In the genomic region with DNA sequence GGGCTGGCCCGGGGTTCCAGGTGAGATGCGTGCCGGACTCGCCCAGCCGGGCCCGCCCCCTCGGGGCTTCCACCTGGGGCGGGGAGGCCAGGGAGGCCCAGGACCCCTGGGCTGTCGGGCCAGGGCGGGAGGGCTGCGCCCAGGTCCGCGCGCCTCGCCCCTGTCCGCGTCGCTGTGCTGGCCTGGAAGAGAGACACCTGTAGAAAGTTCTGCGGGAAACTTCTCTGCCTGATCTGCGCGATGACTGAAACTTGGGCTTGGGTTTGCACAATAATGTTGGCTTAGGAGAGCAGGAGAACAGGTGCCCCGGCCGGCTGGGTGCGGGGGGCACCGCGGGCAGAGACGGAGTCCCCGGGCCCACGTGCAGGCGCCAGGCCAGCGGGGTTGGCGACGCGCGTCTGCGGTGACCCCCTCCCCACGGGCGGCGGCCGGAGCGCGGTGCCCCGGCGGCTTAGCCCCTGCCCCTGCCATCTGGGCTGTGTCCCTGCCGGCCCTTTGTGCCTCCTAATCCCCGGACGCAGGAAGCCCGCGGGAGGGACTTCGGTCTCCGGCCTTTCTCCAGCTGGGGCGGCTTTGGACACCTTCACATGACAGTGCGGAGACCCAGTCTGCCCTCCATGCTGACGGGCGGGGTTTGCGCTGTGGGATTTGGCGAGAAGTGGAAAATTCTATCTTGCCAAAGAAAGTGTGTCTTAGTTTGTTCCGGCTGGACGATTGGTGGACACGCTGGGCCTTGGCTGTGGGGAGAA, we compare ENCODE assay signal across 8 cellular contexts. TPM values are rescaled to one million over a fixed set of nuclear protein-coding genes. Genes with fewer than 3 reads are reported as not detected.
DNase-seq lines count a peak whose midpoint lies in the region; ATAC-seq and TF ChIP-seq lines count a peak whose summit lies in the region.

No MANE protein-coding gene starts in this region.

- intact Hi-C loops in heart left ventricle (cut with DNase I): loop anchor here in 6 of 10 donors (2.0 to 10.0 kb wide), 5 partner anchors 59 to 201 kb away; partner anchors contain the start of gene MYO15B (in 2 of the 6)
- intact Hi-C loops in Right ventricle myocardium superior (cut with DNase I): loop anchor here (10.0 kb wide), 1 partner anchor 201 kb away; no protein-coding TSS in a partner anchor
- intact Hi-C loops in esophagus muscularis mucosa (cut with DNase I): no loop called here

- ATAC-seq in heart left ventricle (peak in 1 of 4 donors; percentile 5), Right ventricle myocardium superior (ENCODE audit: poor library complexity) (no peak)

- H3K36me3 Mint-ChIP-seq in progenitor cell of endocrine pancreas (ENCODE audit: insufficient read depth): peaks cover 7% of the 10 kb centered on the region

- TF ChIP-seq POLR2A in heart left ventricle (IDR thresholded peaks at IDR 0.05) (no peak), Peyer's patch (IDR thresholded peaks at IDR 0.05) (no peak), esophagus muscularis mucosa (IDR thresholded peaks at IDR 0.05; ENCODE audit: low read depth) (no peak)

- H3K4me3 Mint-ChIP-seq in progenitor cell of endocrine pancreas (ENCODE audit: low read depth): peak overlapping the region; percentile 91

- H3K9me3 Mint-ChIP-seq in progenitor cell of endocrine pancreas (ENCODE audit: low read depth): no peaks in the 10 kb centered on the region

- peaks cover 0 to 13% (median 0%) of the 10 kb centered on the region in 9 donors for H3K36me3 ChIP-seq in heart left ventricle
- peaks cover 0 to 20% (median 0%) of the 10 kb centered on the region in 3 donors for H3K36me3 ChIP-seq in Peyer's patch
- H3K36me3 ChIP-seq in esophagus muscularis mucosa: peaks cover 0 to 19% (median 12%) of the 10 kb centered on the region in 4 donors

- TF ChIP-seq CTCF in heart left ventricle (IDR thresholded peaks at IDR 0.05) (no peak), Peyer's patch (IDR thresholded peaks at IDR 0.05) (no peak), esophagus muscularis mucosa (IDR thresholded peaks at IDR 0.05) (no peak), progenitor cell of endocrine pancreas (IDR thresholded peaks at IDR 0.05; ENCODE audit: unreplicated experiment) (no peak)

- H3K27ac ChIP-seq in heart left ventricle (peak overlapping the region in 6 of 12 donors; percentile 27 to 78 (median 71)), Peyer's patch (peak overlapping the region; percentile 85 to 98 (median 91)), esophagus muscularis mucosa (replicated peaks in 1 of 4) (peak overlapping the region in 3 of 4 donors; percentile 62 to 75 (median 66))

- H3K4me1 Mint-ChIP-seq in progenitor cell of endocrine pancreas (ENCODE audit: low read depth): peaks cover 24% of the 10 kb centered on the region

- H3K4me1 ChIP-seq in heart left ventricle (peaks cover 0 to 22% (median 12%) of the 10 kb centered on the region in 12 donors), Peyer's patch (peaks cover 0 to 35% (median 8%) of the 10 kb centered on the region in 4 donors), esophagus muscularis mucosa (peaks cover 17 to 29% (median 23%) of the 10 kb centered on the region in 4 donors)

- WGBS in heart left ventricle, 4 donors: 5 to 20% (median 10%) methylated on average over 19 to 60 of the region's 60 CpGs
- WGBS in esophagus muscularis mucosa: 3% methylated on average over 36 of the region's 60 CpGs

- no peaks in the 10 kb centered on the region for H3K27me3 Mint-ChIP-seq in progenitor cell of endocrine pancreas

- H3K27me3 ChIP-seq in heart left ventricle: peaks cover 0 to 6% (median 0%) of the 10 kb centered on the region in 9 donors
- H3K27me3 ChIP-seq in Peyer's patch: no peaks in the 10 kb centered on the region
- H3K27me3 ChIP-seq in esophagus muscularis mucosa: no peaks in the 10 kb centered on the region

- no peak for TF ChIP-seq EP300 in esophagus muscularis mucosa (IDR thresholded peaks at IDR 0.05)

- H3K9me3 ChIP-seq in heart left ventricle (no peaks in the 10 kb centered on the region), Peyer's patch (no peaks in the 10 kb centered on the region), esophagus muscularis mucosa (no peaks in the 10 kb centered on the region)

- peak overlapping the region; percentile 28 to 83 (median 71) for H3K4me3 ChIP-seq in heart left ventricle
- peak overlapping the region; percentile 72 to 94 (median 88) for H3K4me3 ChIP-seq in Peyer's patch
- H3K4me3 ChIP-seq in esophagus muscularis mucosa: peak overlapping the region; percentile 67 to 75 (median 70)

- DNase-seq in heart left ventricle: no peak
- DNase-seq in Right ventricle myocardium superior: no peak
- peak in 2 of 3 donors; percentile 65 to 78 for DNase-seq in Peyer's patch
- DNase-seq in esophagus muscularis mucosa (ENCODE audit: extremely low spot score): no peak
- no peak for DNase-seq in progenitor cell of endocrine pancreas (ENCODE audit: low spot score, unreplicated experiment)
- no peak for DNase-seq in NCI-H187 treated with DMSO at 0.1 percent for 48 hours (lab: John Stamatoyannopoulos, UW)
- no peak for DNase-seq in activated gamma-delta T cell treated with Interleukin-2 at 50 U/mL for 16 hours
- no peak for DNase-seq in RKO (ENCODE audit: low spot score)

- peak overlapping the region; percentile 97 for H3K27ac Mint-ChIP-seq in progenitor cell of endocrine pancreas

RNA-seq across cellular contexts. Expression of gene LLGL2, which starts 0.5 kb away (rescaled TPM):
- total RNA-seq in heart left ventricle: 1 to 10 TPM; 1.8 to 5.9 (median 3.4) TPM
- polyA plus RNA-seq in heart left ventricle: 1 to 10 TPM; 6.6 to 8.1 TPM
- total RNA-seq in Right ventricle myocardium superior: 3.6 TPM
- 100 to 1,000 TPM; 221 to 563 (median 300) TPM for total RNA-seq in Peyer's patch
- 10 to 100 TPM in 2 of 4 donors, 1 to 10 TPM in 2; 6.1 to 12.3 (median 9.1) TPM for total RNA-seq in esophagus muscularis mucosa
- 232 and 235 TPM in 2 replicates for total RNA-seq in progenitor cell of endocrine pancreas

RNA-seq across cellular contexts. Expression of gene TSEN54, which starts 9.7 kb away (rescaled TPM):
- 10 to 100 TPM in 2 of 9 donors, 1 to 10 TPM in 7; 4.0 to 11.6 (median 7.1) TPM for total RNA-seq in heart left ventricle
- 10 to 100 TPM in 1 of 2 donors, 1 to 10 TPM in 1; 9.4 to 12.4 TPM for polyA plus RNA-seq in heart left ventricle
- total RNA-seq in Right ventricle myocardium superior: 5.6 TPM
- 10 to 100 TPM; 47.9 to 89.5 (median 80.0) TPM for total RNA-seq in Peyer's patch
- total RNA-seq in esophagus muscularis mucosa: 10 to 100 TPM; 14.5 to 32.1 (median 24.1) TPM
- total RNA-seq in progenitor cell of endocrine pancreas: 56.0 and 56.4 TPM in 2 replicates

RNA-seq across cellular contexts. Expression of gene CASKIN2, which starts 10.6 kb away (rescaled TPM):
- 10 to 100 TPM; 27.1 to 51.2 (median 39.3) TPM for total RNA-seq in heart left ventricle
- 10 to 100 TPM; 19.5 to 23.2 TPM for polyA plus RNA-seq in heart left ventricle
- 33.3 TPM for total RNA-seq in Right ventricle myocardium superior
- total RNA-seq in Peyer's patch: 10 to 100 TPM; 12.4 to 24.0 (median 17.3) TPM
- 10 to 100 TPM; 16.2 to 43.5 (median 35.5) TPM for total RNA-seq in esophagus muscularis mucosa
- 47.6 and 50.6 TPM in 2 replicates for total RNA-seq in progenitor cell of endocrine pancreas

Comparison
In these comparisons a context has a peak if more than half of its experiments do, and no peak if none do; other contexts are left out.
1. DNase-seq: peak in Peyer's patch (2 of 3); none in heart left ventricle (0 of 5), Right ventricle myocardium superior (single experiment), esophagus muscularis mucosa (single experiment), progenitor cell of endocrine pancreas (single experiment), NCI-H187 treated with DMSO at 0.1 percent for 48 hours (single experiment), activated gamma-delta T cell treated with Interleukin-2 at 50 U/mL for 16 hours (single experiment) and RKO (single experiment).
2. RNA of gene LLGL2, which starts 0.5 kb away (total RNA-seq): 221 to 563 TPM in Peyer's patch and 232 to 235 TPM in progenitor cell of endocrine pancreas; 6.1 to 12.3 TPM in esophagus muscularis mucosa, 3.6 TPM in Right ventricle myocardium superior (single experiment) and 1.8 to 5.9 TPM in heart left ventricle; every median in the first group is over 10 times any median in the second.
3. Peak in every context shown above with its lines, with median percentiles within 50 percentile points of each other: H3K4me3 ChIP-seq.